Comparison of ENCODE assay signal across 13 cellular contexts in the genomic region with DNA sequence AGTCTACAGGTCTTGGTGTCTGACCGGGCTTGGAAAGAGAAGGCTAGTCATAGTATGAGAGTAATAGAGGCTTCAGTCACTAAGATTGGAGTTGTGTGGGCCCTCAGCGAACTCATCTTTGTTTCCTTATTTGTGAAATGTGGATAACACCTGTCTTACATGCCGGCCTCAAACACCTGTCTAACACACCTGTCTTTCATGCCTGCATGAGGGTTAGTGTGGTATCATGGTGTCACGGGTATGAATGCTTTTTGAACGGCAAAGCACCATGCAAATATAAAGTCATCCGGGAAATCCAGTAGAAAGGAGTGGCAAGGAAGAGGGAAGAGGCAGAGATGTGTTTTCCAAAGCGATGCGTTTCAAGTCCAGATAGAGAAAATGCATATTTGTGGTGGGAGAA. TPM values are rescaled to one million over a fixed set of nuclear protein-coding genes. Genes with fewer than 3 reads are reported as not detected.
DNase-seq lines count a peak whose midpoint lies in the region; ATAC-seq, FAIRE-seq and TF ChIP-seq lines count a peak whose summit lies in the region.
"Had no signal": no experiment of that assay in that cellular context is flagged by ENCODE, and none has a peak within 500 bp of the region (broad histone marks: within the 10 kb centered on the region; RNA-seq: fewer than 3 reads in every experiment).

No MANE protein-coding gene starts in this region.

- no peak for TF ChIP-seq CTCF in upper lobe of left lung (IDR thresholded peaks at IDR 0.05)

- no peaks in the 10 kb centered on the region for H3K27me3 Mint-ChIP-seq in T-helper 2 cell treated with Interferon-gamma antibody and Interleukin-4, amounts not matched to agents 5 μg/mL and 100 μg/mL, for 36 hours (ENCODE audit: low read depth)

- H3K27ac ChIP-seq in caudate nucleus (ENCODE audit: low read depth, low read length), result peak overlapping the region; percentile 46
- no peak overlapping the region for H3K27ac ChIP-seq in small intestine (ENCODE audit: low read depth in 1 of 2, low read length in 1 of 2)
- no peak overlapping the region for H3K27ac ChIP-seq in upper lobe of left lung
- H3K27ac ChIP-seq: parathyroid adenoma had no signal

- TF ChIP-seq POLR2A in upper lobe of left lung (IDR thresholded peaks at IDR 0.05), result no peak

- FAIRE-seq in small intestine (lab: Jason Lieb, UNC), result no peak

- H3K27me3 ChIP-seq in small intestine (ENCODE audit: control insufficient read depth in 2 of 2, insufficient read depth in 2 of 2, low read length in 2 of 2) (no peaks in the 10 kb centered on the region), upper lobe of left lung (no peaks in the 10 kb centered on the region)
- H3K27me3 ChIP-seq: SJCRH30, upper lobe of right lung had no signal

- peaks cover 4% of the 10 kb centered on the region for H3K36me3 Mint-ChIP-seq in T-helper 2 cell treated with Interferon-gamma antibody and Interleukin-4, amounts not matched to agents 5 μg/mL and 100 μg/mL, for 36 hours (ENCODE audit: low read depth)

- H3K27ac Mint-ChIP-seq in T-helper 2 cell treated with Interferon-gamma antibody and Interleukin-4, amounts not matched to agents 5 μg/mL and 100 μg/mL, for 36 hours, result peak overlapping the region; percentile 70

- H3K4me3 Mint-ChIP-seq in T-helper 2 cell treated with Interferon-gamma antibody and Interleukin-4, amounts not matched to agents 5 μg/mL and 100 μg/mL, for 36 hours, result peak overlapping the region; percentile 30

- intact Hi-C loops in head of caudate nucleus (cut with DNase I), result no loop called here

- no peak for TF ChIP-seq EP300 in upper lobe of left lung (IDR thresholded peaks at IDR 0.05)

- H3K4me1 Mint-ChIP-seq in T-helper 2 cell treated with Interferon-gamma antibody and Interleukin-4, amounts not matched to agents 5 μg/mL and 100 μg/mL, for 36 hours (ENCODE audit: low read depth), result peaks cover 67% of the 10 kb centered on the region

- H3K9me3 ChIP-seq in small intestine (ENCODE audit: control insufficient read depth, low read depth), result no peaks in the 10 kb centered on the region
- no peaks in the 10 kb centered on the region for H3K9me3 ChIP-seq in upper lobe of left lung
- H3K9me3 ChIP-seq: SJCRH30, upper lobe of right lung had no signal

- WGBS in small intestine, 3 donors, result 38 to 66% (median 63%) methylated on average over 8 of the region's 8 CpGs
- WGBS in upper lobe of left lung, 2 donors, result 87 to 96% methylated on average over 8 of the region's 8 CpGs

- H3K4me3 ChIP-seq in small intestine (ENCODE audit: low read depth in 1 of 2, low read length in 2 of 2) (no peak overlapping the region), upper lobe of left lung (no peak overlapping the region)
- H3K4me3 ChIP-seq: lung, SJCRH30, upper lobe of right lung had no signal

- H3K36me3 ChIP-seq in small intestine (ENCODE audit: control insufficient read depth in 2 of 2, insufficient read depth in 2 of 2, low read length in 2 of 2) (no peaks in the 10 kb centered on the region), upper lobe of left lung (peaks cover 0 to 3% (median 0%) of the 10 kb centered on the region in 4 donors)
- H3K36me3 ChIP-seq: upper lobe of right lung had no signal

- ATAC-seq in left lobe of liver (no peak), upper lobe of left lung (ENCODE audit: low FRiP score in 2 of 2) (no peak)
- ATAC-seq: upper lobe of right lung had no signal

- peaks cover 6 to 9% of the 10 kb centered on the region in 2 donors for H3K4me1 ChIP-seq in small intestine (ENCODE audit: control insufficient read depth in 2 of 2, insufficient read depth in 1 of 2, low read depth in 1 of 2, low read length in 1 of 2)
- peaks cover 0 to 15% (median 7%) of the 10 kb centered on the region in 4 donors for H3K4me1 ChIP-seq in upper lobe of left lung
- H3K4me1 ChIP-seq: parathyroid adenoma had no signal

- DNase-seq in T-helper 2 cell treated with Interferon-gamma antibody and Interleukin-4, amounts not matched to agents 5 μg/mL and 100 μg/mL, for 36 hours (ENCODE audit: low spot score), result no peak
- DNase-seq in T-helper 2 cell (no peak), NCI-H510A treated with DMSO at 0.1 percent for 48 hours (lab: John Stamatoyannopoulos, UW) (peak; percentile 41), caudate nucleus (lab: John Stamatoyannopoulos, UW) (no peak), small intestine (peak; percentile 15), left lobe of liver (ENCODE audit: low spot score) (no peak), upper lobe of left lung (no peak), head of caudate nucleus (no peak)
- DNase-seq: NCI-H1092, upper lobe of right lung had no signal

- H3K9me3 Mint-ChIP-seq in T-helper 2 cell treated with Interferon-gamma antibody and Interleukin-4, amounts not matched to agents 5 μg/mL and 100 μg/mL, for 36 hours, result no peaks in the 10 kb centered on the region

RNA-seq across cellular contexts. Expression of a gene that starts 25.5 kb away (rescaled TPM):
- 10 to 100 TPM; 13.7 to 24.4 (median 16.5) TPM for polyA plus RNA-seq in small intestine
- total RNA-seq in left lobe of liver, result 18.7 TPM
- 10 to 100 TPM; 11.3 to 70.4 (median 17.7) TPM for total RNA-seq in upper lobe of left lung

Comparison
In these comparisons a context has a peak if more than half of its experiments do, and no peak if none do; other contexts are left out.
1. DNase-seq: peak in NCI-H510A treated with DMSO at 0.1 percent for 48 hours (single experiment) and small intestine (single experiment); none in T-helper 2 cell treated with Interferon-gamma antibody and Interleukin-4, amounts not matched to agents 5 μg/mL and 100 μg/mL, for 36 hours (single experiment), T-helper 2 cell (0 of 5), caudate nucleus (0 of 61), left lobe of liver (single experiment), upper lobe of left lung (0 of 2) and head of caudate nucleus (0 of 42).